8 cellular contexts compared by ENCODE assay signal in the genomic region with DNA sequence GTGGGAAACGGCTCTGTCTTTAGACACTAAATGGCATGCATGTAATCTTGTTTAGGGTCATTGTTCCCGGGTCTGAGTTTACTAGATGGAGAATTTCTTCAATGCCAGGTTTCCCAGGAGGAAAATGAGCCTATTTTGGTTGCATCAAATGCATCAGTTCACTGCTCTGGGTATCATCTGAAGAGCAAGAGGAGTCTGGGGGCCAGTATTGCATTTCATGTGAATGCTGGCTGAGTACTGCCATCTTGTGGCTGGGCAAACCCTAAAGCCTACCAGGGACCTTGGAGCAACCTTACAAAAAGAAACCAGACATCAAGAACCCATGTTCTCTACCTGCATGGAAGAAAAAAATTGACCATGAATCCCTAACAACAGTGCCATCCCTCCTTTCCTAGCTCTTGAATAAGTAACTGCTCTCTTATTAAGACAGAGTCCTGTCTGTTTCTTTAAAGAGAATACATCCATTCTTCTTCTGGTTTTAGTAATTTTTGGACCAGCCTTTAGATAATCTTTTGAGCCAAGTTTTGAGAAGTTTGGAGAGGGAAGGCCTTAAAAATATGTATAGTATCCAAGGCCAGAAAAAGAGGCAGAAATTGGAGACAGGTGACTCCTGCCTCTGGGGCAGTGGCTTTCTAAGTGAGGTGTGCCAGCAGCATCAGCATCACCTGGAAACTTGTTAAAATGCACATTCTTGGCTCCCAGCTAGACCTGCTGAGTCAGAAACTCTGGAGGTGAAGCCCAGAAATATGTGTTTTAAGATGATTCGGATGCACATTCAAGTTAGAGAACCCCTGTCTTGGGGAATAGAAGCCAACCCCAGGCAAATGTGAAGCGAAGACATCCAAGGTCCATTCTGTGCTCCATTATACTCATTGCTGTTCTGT.
DNase-seq lines count a peak whose midpoint lies in the region; ATAC-seq and TF ChIP-seq lines count a peak whose summit lies in the region.

No MANE protein-coding gene starts in this region.

- POLR2A ChIA-PET in activated B cell treated with CpG ODN at 0.5 μM for 24 hours (lab: Charles Lee) = interaction anchor here (1.0 to 4.3 kb wide), 10 partner anchors 123 to 465 kb away, joined by 3 to 47 read pairs (median 22); no protein-coding TSS in a partner anchor

- peak; percentile 20 for ATAC-seq in GM18868 (IDR thresholded peaks at IDR 0.05; ENCODE audit: unreplicated experiment)
- peak; percentile 40 for ATAC-seq in activated B cell treated with CpG ODN at 0.5 μM for 24 hours (ENCODE audit: low read depth)
- ATAC-seq in right lobe of liver = peak; percentile 76 to 83 (median 80)
- ATAC-seq in GM21576 (IDR thresholded peaks at IDR 0.05; ENCODE audit: unreplicated experiment) = no peak

- TF ChIP-seq POLR2A in right lobe of liver (IDR thresholded peaks at IDR 0.05) = no peak

- no peak overlapping the region for H3K27ac ChIP-seq in right lobe of liver

- no peaks in the 10 kb centered on the region for H3K27me3 ChIP-seq in right lobe of liver

- TF ChIP-seq CTCF in activated B cell treated with CpG ODN at 0.5 μM for 24 hours (IDR thresholded peaks at IDR 0.05) (peak; percentile 44), cardiac fibroblast (IDR thresholded peaks at IDR 0.05; ENCODE audit: low read depth, low read length) (peak; percentile 76), right lobe of liver (IDR thresholded peaks at IDR 0.05) (peak; percentile 60 to 77 (median 70))

- no peaks in the 10 kb centered on the region for H3K4me1 ChIP-seq in right lobe of liver

- no peak overlapping the region for H3K4me3 Mint-ChIP-seq in activated B cell treated with CpG ODN at 0.5 μM for 24 hours

- no peaks in the 10 kb centered on the region for H3K36me3 Mint-ChIP-seq in activated B cell treated with CpG ODN at 0.5 μM for 24 hours (ENCODE audit: low read depth)

- in situ Hi-C loops in ACHN (cut with HindIII; ENCODE audit: low pct_ligation_motif_present, low pct_unique_long_range_greater_than_20kb, low sequenced_read_pairs) = loop anchor here (25.0 kb wide), 1 partner anchor 492 kb away; the partner anchor contains the start of gene MCM6

- no peaks in the 10 kb centered on the region for H3K9me3 Mint-ChIP-seq in activated B cell treated with CpG ODN at 0.5 μM for 24 hours

- no peaks in the 10 kb centered on the region for H3K27me3 Mint-ChIP-seq in activated B cell treated with CpG ODN at 0.5 μM for 24 hours

- 42% methylated on average over 4 of the region's 4 CpGs for WGBS in right lobe of liver (ENCODE audit: insufficient coverage, low coverage, low lambda C conversion rate, missing lambda C conversion rate)

- peak overlapping the region; percentile 92 for H3K27ac Mint-ChIP-seq in activated B cell treated with CpG ODN at 0.5 μM for 24 hours

- H3K4me1 Mint-ChIP-seq in activated B cell treated with CpG ODN at 0.5 μM for 24 hours = peaks cover 81% of the 10 kb centered on the region

- intact Hi-C loops in activated B cell treated with CpG ODN at 0.5 μM for 24 hours (cut with micrococcal nuclease) = loop anchor here (1.0 to 5.0 kb wide), 11 partner anchors 67 to 463 kb away; partner anchors contain the start of gene DARS1
- intact Hi-C loops in right lobe of liver (cut with DNase I) = no loop called here

- DNase-seq in ACHN = peak; percentile 47
- peak; percentile 58 for DNase-seq in NCI-H2107 (lab: John Stamatoyannopoulos, UW)
- DNase-seq in activated B cell treated with CpG ODN at 0.5 μM for 24 hours = no peak
- DNase-seq in cardiac fibroblast (ENCODE audit: low read depth in 2 of 2) = peak; percentile 59 to 64
- DNase-seq in right lobe of liver = peak in 1 of 3 donors; percentile 36
- peak; percentile 39 to 56 for DNase-seq in stimulated activated CD8-positive, alpha-beta memory T cell treated with anti-CD3 and anti-CD28 coated beads, Interleukin-4, amount 100 ng/mL, for 1 hour (ENCODE audit: low read depth in 2 of 2, low spot score in 1 of 2)

- no peaks in the 10 kb centered on the region for H3K36me3 ChIP-seq in right lobe of liver

- CTCF ChIA-PET in activated B cell treated with CpG ODN at 0.5 μM for 24 hours (lab: Charles Lee) = interaction anchor here (0.8 to 13.1 kb wide), 9 partner anchors 11 to 462 kb away, joined by 3 to 298 read pairs (median 5); no protein-coding TSS in a partner anchor

- H3K9me3 ChIP-seq in right lobe of liver = no peaks in the 10 kb centered on the region

- H3K4me3 ChIP-seq in cardiac fibroblast (replicated peaks in 1 of 2; ENCODE audit: low read depth in 2 of 2, low read length in 2 of 2) = no peak overlapping the region
- H3K4me3 ChIP-seq in right lobe of liver = no peak overlapping the region
